Comparison of ENCODE assay signal across 7 cellular contexts in the genomic region with DNA sequence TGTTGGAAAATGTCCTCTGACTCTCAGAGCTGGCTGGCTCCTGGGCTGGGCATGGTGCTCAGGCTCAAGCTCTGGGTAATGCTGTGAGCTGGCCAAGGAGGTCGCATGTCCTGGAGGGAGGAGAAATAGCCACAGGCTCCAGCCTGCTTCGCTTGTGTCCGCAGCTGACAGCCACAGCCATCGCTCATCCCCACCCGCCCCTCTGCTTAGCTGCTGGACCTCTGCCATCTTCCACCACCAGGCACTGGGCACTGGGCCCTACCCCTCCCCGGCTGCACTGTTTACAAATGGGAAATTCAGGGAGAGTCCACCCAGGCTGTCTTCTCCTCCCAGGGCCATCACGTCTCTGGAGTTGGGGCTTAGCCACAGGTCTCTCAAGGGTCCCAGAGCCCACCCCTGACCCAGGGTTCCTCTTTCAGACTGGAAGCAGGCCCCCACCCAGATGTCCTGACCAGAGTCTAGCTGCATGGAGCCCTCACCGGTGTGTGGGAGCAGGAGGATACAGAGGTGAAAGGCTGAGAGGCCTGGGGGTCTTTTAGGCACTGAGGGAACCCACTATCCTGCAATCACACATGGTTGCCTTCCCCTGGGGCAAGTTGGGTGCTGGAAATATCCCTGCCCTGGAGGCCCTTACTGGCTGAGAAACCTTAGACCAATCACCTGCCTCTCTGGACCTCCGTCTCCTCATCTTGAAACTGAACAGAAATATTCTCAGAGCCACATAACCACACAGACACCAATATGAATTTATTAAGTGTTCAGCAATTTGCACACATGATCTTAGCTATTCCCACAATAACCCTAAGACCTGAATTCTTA.
DNase-seq lines count a peak whose midpoint lies in the region; ATAC-seq and TF ChIP-seq lines count a peak whose summit lies in the region.

No MANE protein-coding gene starts in this region.

- H3K36me3 ChIP-seq in RWPE2 (ENCODE audit: low read depth): no peaks in the 10 kb centered on the region
- H3K36me3 ChIP-seq in gastrocnemius medialis: no peaks in the 10 kb centered on the region

- ATAC-seq in GM18520 (IDR thresholded peaks at IDR 0.05; ENCODE audit: unreplicated experiment): peak; percentile 61
- peak; percentile 65 for ATAC-seq in HG02678 (IDR thresholded peaks at IDR 0.05; ENCODE audit: unreplicated experiment)
- peak; percentile 35; the same call in 2 of the 3 replicates for ATAC-seq in RWPE2 (ENCODE audit: low read depth)
- peak; percentile 84 for ATAC-seq in Right ventricle myocardium superior (ENCODE audit: poor library complexity)
- ATAC-seq in gastrocnemius medialis: peak; percentile 89

- H3K4me1 ChIP-seq in RWPE2 (ENCODE audit: insufficient read depth, poor library complexity, severe bottlenecking) (no peaks in the 10 kb centered on the region), gastrocnemius medialis (peaks cover 22 to 40% of the 10 kb centered on the region in 2 donors)

- in situ Hi-C loops in gastrocnemius medialis (cut with MboI; ENCODE audit: low sequenced_read_pairs in 4 of 4): loop anchor here in 1 of 4 donors (10.0 kb wide), 1 partner anchor 97 kb away; the partner anchor contains the start of gene TSPAN18

- no peak for TF ChIP-seq POLR2A in gastrocnemius medialis (IDR thresholded peaks at IDR 0.05)

- intact Hi-C loops in Right ventricle myocardium superior (cut with DNase I): loop anchor here (10.0 kb wide), 1 partner anchor 477 kb away; no protein-coding TSS in a partner anchor
- intact Hi-C loops in gastrocnemius medialis (cut with DNase I; ENCODE audit: low total_unique reads): no loop called here

- H3K27ac ChIP-seq in RWPE2 (ENCODE audit: poor library complexity, severe bottlenecking) (no peak overlapping the region), gastrocnemius medialis (peak overlapping the region; percentile 52 to 77 (median 70))

- TF ChIP-seq CTCF in RWPE2 (IDR thresholded peaks at IDR 0.05; ENCODE audit: poor library complexity, severe bottlenecking): no peak
- no peak for TF ChIP-seq CTCF in gastrocnemius medialis (IDR thresholded peaks at IDR 0.05 in 4 of 5, conservative IDR thresholded peaks at IDR 0.05 in 1 of 5)

- H3K27me3 ChIP-seq in RWPE2 (ENCODE audit: insufficient read depth, poor library complexity, severe bottlenecking): no peaks in the 10 kb centered on the region
- H3K27me3 ChIP-seq in gastrocnemius medialis: no peaks in the 10 kb centered on the region

- no peak for DNase-seq in RWPE2 (ENCODE audit: low spot score)
- DNase-seq in Right ventricle myocardium superior: peak; percentile 89
- peak; percentile 70 to 85 for DNase-seq in gastrocnemius medialis
- no peak for DNase-seq in GDM1 (lab: John Stamatoyannopoulos, UW)
- DNase-seq in NCI-H2171 treated with DMSO at 0.1 percent for 48 hours (lab: John Stamatoyannopoulos, UW): no peak

- H3K9me3 ChIP-seq in RWPE2 (ENCODE audit: severe bottlenecking) (no peaks in the 10 kb centered on the region), gastrocnemius medialis (no peaks in the 10 kb centered on the region)

- H3K4me3 ChIP-seq in RWPE2 (ENCODE audit: severe bottlenecking): no peak overlapping the region
- no peak overlapping the region for H3K4me3 ChIP-seq in gastrocnemius medialis

Comparison
In these comparisons a context has a peak if more than half of its experiments do, and no peak if none do; other contexts are left out.
1. ATAC-seq: peak in every context shown above with its lines; median percentile 89 in gastrocnemius medialis; 84 in Right ventricle myocardium superior; 65 in HG02678; 61 in GM18520; 35 in RWPE2.
2. DNase-seq: peak in Right ventricle myocardium superior (single experiment) and gastrocnemius medialis (2 of 2); none in RWPE2 (single experiment), GDM1 (single experiment) and NCI-H2171 treated with DMSO at 0.1 percent for 48 hours (single experiment).